Comparison of ENCODE assay signal across 1 cellular context in the genomic region with DNA sequence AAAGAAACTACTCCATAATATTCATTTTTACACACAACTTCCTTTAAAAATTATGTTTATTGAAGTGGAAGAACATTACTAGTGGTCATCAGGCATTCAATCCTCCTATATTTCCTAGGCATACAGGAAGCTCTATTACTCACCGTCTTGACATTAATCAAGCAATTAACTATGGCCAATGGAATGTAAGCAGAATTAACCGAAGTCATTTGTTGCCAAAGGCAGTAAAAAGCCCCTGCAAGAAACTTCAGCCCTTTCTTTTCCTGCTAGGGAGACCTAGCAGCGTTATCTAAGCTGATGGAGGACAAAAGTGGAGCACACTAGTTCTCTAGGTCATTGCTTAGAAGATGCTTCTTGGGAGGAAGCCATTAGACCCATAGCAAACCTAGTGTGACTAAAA.
TF ChIP-seq lines count a peak whose summit lies in the region.

No MANE protein-coding gene starts in this region.

TF ChIP-seq in IMR-90, 13 proteins besides CTCF, POLR2A, EP300 and RAD21:
- peak; percentile 78 for TF ChIP-seq RFX5 (IDR thresholded peaks at IDR 0.05; ENCODE audit: low read depth, low read length)
- no peak for TF ChIP-seq MXI1 (IDR thresholded peaks at IDR 0.05; ENCODE audit: borderline replicate concordance, low read depth, low read length)
- TF ChIP-seq MAZ (IDR thresholded peaks at IDR 0.05; ENCODE audit: borderline replicate concordance, low read depth, low read length) = no peak
TF ChIP-seq in IMR-90: peak in this region for 1.
